8 cellular contexts compared by ENCODE assay signal in genomic region chr2:232876071-232876977, GRCh38. TPM values are rescaled to one million over a fixed set of nuclear protein-coding genes. Genes with fewer than 3 reads are reported as not detected.
A peak's percentile ranks its signal among the peaks of the same experiment; 100 is the strongest.
DNase-seq lines count a peak whose midpoint lies in the region; TF ChIP-seq lines count a peak whose summit lies in the region.

No MANE protein-coding gene starts in this region.

- H3K36me3 Mint-ChIP-seq in activated CD4-positive, alpha-beta memory T cell treated with anti-CD3 and anti-CD28 coated beads, Interleukin-2, amount 10 ng/mL, durations not matched to agents 7 days and 5 days (ENCODE audit: low read depth), result no peaks in the 10 kb centered on the region

- no peaks in the 10 kb centered on the region for H3F3A ChIP-seq in neural cell (ENCODE audit: insufficient read depth, low read length, poor library complexity, severe bottlenecking)

- H3K9me3 ChIP-seq in neural cell (ENCODE audit: low read length), result no peaks in the 10 kb centered on the region
- no peaks in the 10 kb centered on the region for H3K9me3 ChIP-seq in MG63

- no peaks in the 10 kb centered on the region for H3K36me3 ChIP-seq in neural cell (ENCODE audit: insufficient read depth, low read length)
- H3K36me3 ChIP-seq in MG63, result peaks cover 5% of the 10 kb centered on the region

- peak overlapping the region; percentile 8 for H2AFZ ChIP-seq in neural cell (ENCODE audit: low read depth, low read length)

- no peaks in the 10 kb centered on the region for H3K79me2 ChIP-seq in neural cell (replicated peaks; ENCODE audit: insufficient read depth, low read length)

- CTCF ChIA-PET in activated CD4-positive, alpha-beta memory T cell treated with anti-CD3 and anti-CD28 coated beads, Interleukin-2, amount 10 ng/mL, durations not matched to agents 7 days and 5 days (lab: Charles Lee), result no interaction called here

- TF ChIP-seq CTCF in fibroblast of villous mesenchyme (IDR thresholded peaks at IDR 0.05; ENCODE audit: insufficient read depth, low read depth, low read length), result no peak
- TF ChIP-seq CTCF in neural cell (IDR thresholded peaks at IDR 0.05; ENCODE audit: poor library complexity, severe bottlenecking), result peak; percentile 49

- H3K4me2 ChIP-seq in neural cell (ENCODE audit: low read length), result no peak overlapping the region

- H3K27me3 ChIP-seq in neural cell (ENCODE audit: insufficient read depth, low read depth, low read length) (peaks cover 20% of the 10 kb centered on the region), MG63 (no peaks in the 10 kb centered on the region)

- peaks cover 9% of the 10 kb centered on the region for H3K27me3 Mint-ChIP-seq in activated CD4-positive, alpha-beta memory T cell treated with anti-CD3 and anti-CD28 coated beads, Interleukin-2, amount 10 ng/mL, durations not matched to agents 7 days and 5 days

- peak; percentile 24 for TF ChIP-seq EP300 in neural cell (conservative IDR thresholded peaks at IDR 0.05; ENCODE audit: poor library complexity, severe bottlenecking)

- H3K4me1 Mint-ChIP-seq in activated CD4-positive, alpha-beta memory T cell treated with anti-CD3 and anti-CD28 coated beads, Interleukin-2, amount 10 ng/mL, durations not matched to agents 7 days and 5 days, result peaks cover 5% of the 10 kb centered on the region

- no peaks in the 10 kb centered on the region for H3K9me3 Mint-ChIP-seq in activated CD4-positive, alpha-beta memory T cell treated with anti-CD3 and anti-CD28 coated beads, Interleukin-2, amount 10 ng/mL, durations not matched to agents 7 days and 5 days

- H3K4me3 ChIP-seq in fibroblast of villous mesenchyme (ENCODE audit: low read depth, low read length), result peak overlapping the region; percentile 21
- H3K4me3 ChIP-seq in neural cell (ENCODE audit: low read length), result peak overlapping the region; percentile 68
- no peak overlapping the region for H3K4me3 ChIP-seq in MG63

- no peak overlapping the region for H3K27ac ChIP-seq in neural cell (ENCODE audit: low read length)

- peak; percentile 44 for TF ChIP-seq RAD21 in neural cell (conservative IDR thresholded peaks at IDR 0.05)

- peak overlapping the region; percentile 58 for H3K9ac ChIP-seq in neural cell (ENCODE audit: low read length)

- no peak overlapping the region for H3K27ac Mint-ChIP-seq in activated CD4-positive, alpha-beta memory T cell treated with anti-CD3 and anti-CD28 coated beads, Interleukin-2, amount 10 ng/mL, durations not matched to agents 7 days and 5 days

- POLR2A ChIA-PET in activated CD4-positive, alpha-beta memory T cell treated with anti-CD3 and anti-CD28 coated beads, Interleukin-2, amount 10 ng/mL, durations not matched to agents 7 days and 5 days (lab: Charles Lee), result no interaction called here

- no peaks in the 10 kb centered on the region for H4K20me1 ChIP-seq in neural cell (ENCODE audit: insufficient read depth)

- H3K4me3 Mint-ChIP-seq in activated CD4-positive, alpha-beta memory T cell treated with anti-CD3 and anti-CD28 coated beads, Interleukin-2, amount 10 ng/mL, durations not matched to agents 7 days and 5 days, result peak overlapping the region; percentile 58

- no peaks in the 10 kb centered on the region for H3K9me2 ChIP-seq in neural cell (ENCODE audit: insufficient read depth, low read length)

- peak; percentile 44 for DNase-seq in GM03348 (ENCODE audit: low spot score)
- DNase-seq in HPDE6-E6E7 (ENCODE audit: extremely low spot score), result peak; percentile 14
- DNase-seq in activated CD4-positive, alpha-beta memory T cell treated with anti-CD3 and anti-CD28 coated beads, Interleukin-2, amount 10 ng/mL, durations not matched to agents 7 days and 5 days, result peak; percentile 37
- no peak for DNase-seq in fibroblast of villous mesenchyme (ENCODE audit: low read depth)
- DNase-seq in COLO829 (ENCODE audit: low spot score), result no peak
- no peak for DNase-seq in MG63
- DNase-seq in EL, result no peak

TF ChIP-seq in neural cell, 6 proteins besides CTCF, POLR2A, EP300 and RAD21:
- TF ChIP-seq POLR2AphosphoS5 (IDR thresholded peaks at IDR 0.05) (peak; percentile 15), SMC3 (conservative IDR thresholded peaks at IDR 0.05; ENCODE audit: poor library complexity) (peak; percentile 62), REST (IDR thresholded peaks at IDR 0.05; ENCODE audit: borderline replicate concordance) (no peak), MXI1 (conservative IDR thresholded peaks at IDR 0.05; ENCODE audit: poor library complexity, severe bottlenecking) (peak; percentile 88)

RNA-seq across cellular contexts. Expression of gene SNORC, which starts 6.3 kb away (rescaled TPM):
- total RNA-seq in activated CD4-positive, alpha-beta memory T cell treated with anti-CD3 and anti-CD28 coated beads, Interleukin-2, amount 10 ng/mL, durations not matched to agents 7 days and 5 days, result 1 to 10 TPM; 1.3 to 1.9 TPM
- total RNA-seq in fibroblast of villous mesenchyme, result 0.86 and 0.97 TPM in 2 replicates
- polyA plus RNA-seq in neural cell, result 0.68 and 4.2 TPM in 2 replicates
- 2.3 and 2.9 TPM in 2 replicates for polyA minus RNA-seq in neural cell
- total RNA-seq in MG63 (2014; rRNA removed; shearing (Covaris generic); ENCODE audit: low replicate concordance), result 1.1 and 4.1 TPM in 2 replicates

Comparison
In these comparisons a context has a peak if more than half of its experiments do, and no peak if none do; other contexts are left out.
1. DNase-seq: peak in GM03348 (single experiment), HPDE6-E6E7 (single experiment) and activated CD4-positive, alpha-beta memory T cell treated with anti-CD3 and anti-CD28 coated beads, Interleukin-2, amount 10 ng/mL, durations not matched to agents 7 days and 5 days (single experiment); none in fibroblast of villous mesenchyme (single experiment), COLO829 (single experiment), MG63 (single experiment) and EL (single experiment).